Comparison of ENCODE assay signal across 25 cellular contexts in genomic region chr9:98318041-98318790, GRCh38.
DNase-seq lines count a peak whose midpoint lies in the region; ATAC-seq, FAIRE-seq and TF ChIP-seq lines count a peak whose summit lies in the region.
"Had no signal": no experiment of that assay in that cellular context is flagged by ENCODE, and none has a peak within 500 bp of the region (broad histone marks: within the 10 kb centered on the region; RNA-seq: fewer than 3 reads in every experiment).

No MANE protein-coding gene starts in this region.

- H3K36me3 ChIP-seq in brain microvascular endothelial cell (replicated peaks) (no peaks in the 10 kb centered on the region), kidney (ENCODE audit: control insufficient read depth in 1 of 2, insufficient read depth in 2 of 2, low read length in 2 of 2) (no peaks in the 10 kb centered on the region), Karpas-422 (ENCODE audit: insufficient read depth, low read length) (no peaks in the 10 kb centered on the region)
- H3K36me3 ChIP-seq: Peyer's patch, SJCRH30 had no signal

- H2AFZ ChIP-seq in Karpas-422 (ENCODE audit: low read length): no peak overlapping the region

- H3K36me3 Mint-ChIP-seq in HFFc6 (ENCODE audit: low read depth): no peaks in the 10 kb centered on the region
- H3K36me3 Mint-ChIP-seq: CD4-positive, CD25-positive, alpha-beta regulatory T cell had no signal

- H3K9me3 Mint-ChIP-seq in HFFc6: no peaks in the 10 kb centered on the region
- H3K9me3 Mint-ChIP-seq: H9 had no signal

- no peaks in the 10 kb centered on the region for H3K79me2 ChIP-seq in Karpas-422 (ENCODE audit: low read length)

- H3K27me3 Mint-ChIP-seq in HFFc6 (ENCODE audit: insufficient read depth): no peaks in the 10 kb centered on the region; the same call in 1 of the 2 replicates
- H3K27me3 Mint-ChIP-seq: CD4-positive, CD25-positive, alpha-beta regulatory T cell had no signal

- DNase-seq in AG04450 (ENCODE audit: low read depth, low spot score): no peak
- no peak for DNase-seq in HFFc6
- no peak for DNase-seq in brain microvascular endothelial cell
- DNase-seq in kidney: peak; percentile 57
- no peak for DNase-seq in Karpas-422
- no peak for DNase-seq in activated CD4-positive, alpha-beta T cell treated with anti-CD3 and anti-CD28 coated beads for 4 hours
- DNase-seq: Caco-2; CD4-positive, CD25-positive, alpha-beta regulatory T cell; DMS153; H9; MM.1S; NCI-H1048; NCI-H1417 treated with DMSO at 0.1 percent for 48 hours; NCI-H187 treated with DMSO at 0.1 percent for 48 hours; NCI-H2107; NCI-H510A; NCI-H82; Peyer's patch; SJCRH30; T-helper 1 cell had no signal

- no peaks in the 10 kb centered on the region for H3K9me2 ChIP-seq in Karpas-422 (replicated peaks; ENCODE audit: insufficient read depth, low read length)

- H4K20me1 ChIP-seq in Karpas-422 (ENCODE audit: insufficient read depth, low read depth, low read length): no peaks in the 10 kb centered on the region

- no peaks in the 10 kb centered on the region for H3K4me1 ChIP-seq in kidney (ENCODE audit: control insufficient read depth in 1 of 2, insufficient read depth in 1 of 2, low read depth in 1 of 2, low read length in 2 of 2)
- H3K4me1 ChIP-seq in Karpas-422 (ENCODE audit: low read length): no peaks in the 10 kb centered on the region
- H3K4me1 ChIP-seq: Caco-2, Peyer's patch, SJCRH30 had no signal

- no peak for TF ChIP-seq CTCF in AG04450 (IDR thresholded peaks at IDR 0.05; ENCODE audit: low read depth, low read length)
- TF ChIP-seq CTCF in HFFc6 (IDR thresholded peaks at IDR 0.05): no peak
- TF ChIP-seq CTCF in brain microvascular endothelial cell (IDR thresholded peaks at IDR 0.05; ENCODE audit: low read depth, low read length, missing control alignments): no peak
- no peak for TF ChIP-seq CTCF in kidney (IDR thresholded peaks at IDR 0.05; ENCODE audit: borderline replicate concordance, extremely low read depth, insufficient read depth)

- in situ Hi-C loops in brain microvascular endothelial cell (cut with HindIII; ENCODE audit: low pct_ligation_motif_present, low sequenced_read_pairs): no loop called here

- H3K4me3 ChIP-seq in AG04450 (ENCODE audit: low read depth, low read length) (no peak overlapping the region), brain microvascular endothelial cell (ENCODE audit: low read depth, low read length) (no peak overlapping the region), kidney (ENCODE audit: low read length in 2 of 2) (no peak overlapping the region), Karpas-422 (ENCODE audit: low read length) (no peak overlapping the region)
- H3K4me3 ChIP-seq: A549, Peyer's patch, SJCRH30 had no signal

- H3K4me2 ChIP-seq in Karpas-422 (ENCODE audit: low read depth, low read length, poor library complexity, severe bottlenecking): no peak overlapping the region
- H3K4me2 ChIP-seq: A549 had no signal

- no peak for FAIRE-seq in kidney (lab: Jason Lieb, UNC)
- FAIRE-seq: A549, G401.6, GM18507 had no signal

- no peak overlapping the region for H3K4me3 Mint-ChIP-seq in HFFc6
- H3K4me3 Mint-ChIP-seq: H9 had no signal

- POLR2A ChIA-PET in AG04450 (lab: Yijun Ruan, JAX): interaction anchor here (1.1 to 1.6 kb wide), 2 partner anchors 13 kb away, joined by 3 read pairs; no protein-coding TSS in a partner anchor

- intact Hi-C loops in kidney (cut with DNase I): loop anchor here (5.0 kb wide), 1 partner anchor 459 kb away; no protein-coding TSS in a partner anchor

- peaks cover 67% of the 10 kb centered on the region for H3K4me1 Mint-ChIP-seq in HFFc6 (ENCODE audit: low read depth)

- CTCF ChIA-PET in AG04450 (lab: Charles Lee): interaction anchor here (8.6 kb wide), 1 partner anchor 458 kb away, joined by 197 read pairs; no protein-coding TSS in a partner anchor

- H3K27ac Mint-ChIP-seq in HFFc6: peak overlapping the region; percentile 86
- H3K27ac Mint-ChIP-seq: H9 had no signal

- no peak overlapping the region for H3K9ac ChIP-seq in kidney (ENCODE audit: low read length in 2 of 2)
- no peak overlapping the region for H3K9ac ChIP-seq in Karpas-422 (ENCODE audit: low read length)

- H3K27ac ChIP-seq in AG04450 (ENCODE audit: low read depth, low read length) (peak overlapping the region; percentile 31), brain microvascular endothelial cell (peak overlapping the region; percentile 14), kidney (ENCODE audit: low read depth in 2 of 2, low read length in 2 of 2) (no peak overlapping the region), Karpas-422 (ENCODE audit: low read length) (no peak overlapping the region)
- H3K27ac ChIP-seq: A549, Peyer's patch, SJCRH30 had no signal

- peaks cover 2% of the 10 kb centered on the region for H3K27me3 ChIP-seq in AG04450 (ENCODE audit: control insufficient read depth, insufficient read depth, low read length)
- no peaks in the 10 kb centered on the region for H3K27me3 ChIP-seq in brain microvascular endothelial cell (replicated peaks)
- no peaks in the 10 kb centered on the region for H3K27me3 ChIP-seq in Karpas-422 (ENCODE audit: low read length)
- H3K27me3 ChIP-seq: Peyer's patch had no signal

- H3K9me3 ChIP-seq in AG04450 (ENCODE audit: control insufficient read depth, insufficient read depth, low read length) (no peaks in the 10 kb centered on the region; the same call in 1 of the 2 replicates), kidney (ENCODE audit: control insufficient read depth in 1 of 2, low read length in 2 of 2) (no peaks in the 10 kb centered on the region), Karpas-422 (ENCODE audit: low read length) (no peaks in the 10 kb centered on the region)
- H3K9me3 ChIP-seq: A549, Caco-2, Peyer's patch, SJCRH30 had no signal

- ATAC-seq in HG03520 (IDR thresholded peaks at IDR 0.05; ENCODE audit: unreplicated experiment) (no peak), HG02642 (IDR thresholded peaks at IDR 0.05; ENCODE audit: poor library complexity, unreplicated experiment) (no peak)
- ATAC-seq: A549 had no signal

Comparison
In these comparisons a context has a peak if more than half of its experiments do, and no peak if none do; other contexts are left out.
1. H3K27ac ChIP-seq: peak in AG04450 (single experiment) and brain microvascular endothelial cell (single experiment); none in kidney (0 of 2) and Karpas-422 (single experiment).